ENCODE assay signal across 28 cellular contexts in the genomic region with DNA sequence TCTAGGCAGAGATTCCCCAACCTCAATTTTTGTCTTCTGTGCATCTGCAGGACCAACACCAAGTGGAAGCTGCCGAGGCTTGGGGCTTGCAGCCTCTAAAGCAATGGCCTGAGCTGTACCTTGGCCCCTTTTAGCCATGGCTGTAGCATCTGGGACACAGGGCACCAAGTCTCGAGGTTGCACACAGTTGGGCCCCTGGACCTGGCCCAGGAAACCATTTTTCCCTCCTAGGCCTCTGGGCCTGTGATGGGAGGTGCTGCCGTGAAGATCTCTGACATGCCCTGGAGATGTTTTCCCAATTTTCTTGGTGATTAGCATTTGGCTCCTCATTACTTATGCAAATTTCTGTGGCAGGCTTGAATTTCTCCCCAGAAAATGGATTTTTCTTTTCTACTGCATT.
"Had no signal": no experiment of that assay in that cellular context is flagged by ENCODE, and none has a peak within 500 bp of the region (broad histone marks: within the 10 kb centered on the region; RNA-seq: fewer than 3 reads in every experiment).

No MANE protein-coding gene starts in this region.

- H3K36me3 ChIP-seq: ascending aorta, cardiac muscle cell had no signal

- DNase-seq: activated B cell treated with CpG ODN at 0.5 μM for 24 hours; activated CD4-positive, alpha-beta memory T cell treated with anti-CD3 and anti-CD28 coated beads, Interleukin-2, amount 10 ng/mL, durations not matched to agents 7 days and 5 days; activated CD4-positive, alpha-beta T cell treated with anti-CD3 and anti-CD28 coated beads for 4 hours; activated CD4-positive, alpha-beta T cell treated with anti-CD3 and anti-CD28 coated beads, Interleukin-2, amount 10 ng/mL, durations not matched to agents 7 days and 5 days; activated CD4-positive, alpha-beta T cell treated with anti-CD3 and anti-CD28 coated beads, Interleukin-2, amount 50 U/mL, for 48 hours; activated CD4-positive, CD25-positive, alpha-beta regulatory T cell treated with anti-CD3 and anti-CD28 coated beads, Interleukin-2, amount 50 U/mL, for 72 hours; activated CD8-positive, alpha-beta memory T cell treated with anti-CD3 and anti-CD28 coated beads, Interleukin-2, amount 50 U/mL, for 48 hours; activated CD8-positive, alpha-beta T cell treated with anti-CD3 and anti-CD28 coated beads, Interleukin-2, amount 10 ng/mL, durations not matched to agents 7 days and 5 days; activated effector memory CD4-positive, alpha-beta T cell treated with Interleukin-2 at 50 U/mL for 16 hours; activated gamma-delta T cell; activated naive CD4-positive, alpha-beta T cell treated with anti-CD3 and anti-CD28 coated beads, Interleukin-2, amount 10 ng/mL, durations not matched to agents 7 days and 5 days; activated naive CD4-positive, alpha-beta T cell treated with Interleukin-2 at 50 U/mL for 16 hours; activated naive CD8-positive, alpha-beta T cell treated with anti-CD3 and anti-CD28 coated beads, Interleukin-2, amount 10 ng/mL, durations not matched to agents 7 days and 5 days; activated naive CD8-positive, alpha-beta T cell treated with anti-CD3 and anti-CD28 coated beads, Interleukin-2, amount 50 U/mL, for 24 hours; activated T-cell treated with anti-CD3 and anti-CD28 coated beads, Interleukin-2, amount 50 U/mL, for 24 hours; activated T-cell treated with anti-CD3 and anti-CD28 coated beads, Interleukin-2, amount 50 U/mL, for 48 hours; amygdala; anterior cingulate cortex; caudate nucleus; cerebellar nuclear complex; T-helper 1 cell; T-helper 2 cell; T-helper 9 cell had no signal

- H3K4me3 ChIP-seq: ascending aorta, cardiac muscle cell had no signal

- H3K9me3 ChIP-seq: ascending aorta had no signal

- ATAC-seq: activated CD8-positive, alpha-beta T cell treated with anti-CD3 and anti-CD28 coated beads, Interleukin-2, amount 10 ng/mL, durations not matched to agents 7 days and 5 days; activated naive CD8-positive, alpha-beta T cell treated with anti-CD3 and anti-CD28 coated beads, Interleukin-2, amount 50 U/mL, for 24 hours had no signal

- FAIRE-seq: bronchial epithelial cell, TTC549 had no signal

- H3K27ac ChIP-seq: ascending aorta, cardiac muscle cell, VCaP had no signal

- H3K27me3 ChIP-seq: ascending aorta, cardiac muscle cell had no signal
